Comparison of ENCODE assay signal across 8 cellular contexts in the genomic region with DNA sequence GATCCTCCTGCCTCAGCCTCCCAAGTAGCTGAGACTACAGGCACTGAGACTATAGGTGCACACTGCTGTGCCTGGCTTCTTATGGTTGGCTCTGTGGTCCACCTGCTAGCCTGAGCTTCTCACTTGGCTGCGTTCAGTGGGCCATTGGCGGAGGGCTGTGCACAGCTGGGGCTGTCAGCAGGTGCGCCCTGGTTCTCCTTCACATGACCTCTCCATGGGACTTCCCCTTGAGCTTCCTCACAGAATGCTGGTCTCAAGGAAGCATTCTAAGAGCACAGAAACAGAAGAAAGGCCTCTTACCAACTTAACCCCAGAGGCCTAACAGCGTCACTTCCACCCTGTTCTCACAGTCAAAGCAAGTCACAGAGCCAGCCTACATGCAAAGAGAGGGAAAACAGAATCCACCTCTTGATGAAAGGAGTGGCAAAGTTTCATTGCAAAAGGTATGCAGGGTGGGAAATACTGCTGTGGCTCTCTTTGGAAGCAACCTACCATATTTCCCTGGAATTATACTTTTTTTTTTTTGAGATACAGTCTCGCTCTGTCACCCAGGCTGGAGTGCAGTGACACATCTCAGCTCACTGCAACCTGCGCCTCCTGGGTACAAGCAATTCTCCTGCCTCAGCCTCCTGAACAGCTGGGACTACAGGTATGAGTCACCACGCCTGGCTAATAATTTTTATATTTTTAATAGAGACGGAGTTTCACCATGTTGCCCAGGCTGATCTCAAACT. TPM values are rescaled to one million over a fixed set of nuclear protein-coding genes. Genes with fewer than 3 reads are reported as not detected.
DNase-seq lines count a peak whose midpoint lies in the region; ATAC-seq and TF ChIP-seq lines count a peak whose summit lies in the region.

No MANE protein-coding gene starts in this region.

- no peak for TF ChIP-seq CTCF in omental fat pad (IDR thresholded peaks at IDR 0.05)

- peak; percentile 29 for DNase-seq in kidney tubule cell (ENCODE audit: low spot score)
- DNase-seq in HUDEP-2 (lab: John Stamatoyannopoulos, UW; ENCODE audit: unreplicated experiment in 76 of 76): no peak
- no peak for DNase-seq in NK-92 (lab: John Stamatoyannopoulos, UW; ENCODE audit: unreplicated experiment)
- no peak for DNase-seq in NCI-H82 (lab: John Stamatoyannopoulos, UW)
- no peak for DNase-seq in omental fat pad (ENCODE audit: low spot score)

- peak; percentile 94 for ATAC-seq in GM18511 (IDR thresholded peaks at IDR 0.05; ENCODE audit: unreplicated experiment)
- peak; percentile 80 for ATAC-seq in GM21526 (IDR thresholded peaks at IDR 0.05; ENCODE audit: low FRiP score, unreplicated experiment)
- ATAC-seq in HG03469 (IDR thresholded peaks at IDR 0.05; ENCODE audit: unreplicated experiment): peak; percentile 83
- no peak for ATAC-seq in omental fat pad (ENCODE audit: low FRiP score)

RNA-seq across cellular contexts. Expression of a gene that starts 9.3 kb away (rescaled TPM):
- total RNA-seq in omental fat pad: 10 to 100 TPM in 2 of 4 donors, 1 to 10 TPM in 2; 8.9 to 12.7 (median 10.1) TPM

RNA-seq across cellular contexts. Expression of a gene that starts 30.7 kb away (rescaled TPM):
- total RNA-seq in omental fat pad: 10 to 100 TPM; 14.7 to 38.1 (median 21.0) TPM

RNA-seq across cellular contexts. Expression of a gene that starts 43.3 kb away (rescaled TPM):
- total RNA-seq in omental fat pad: 10 to 100 TPM; 25.5 to 39.9 (median 26.5) TPM
